Comparison of ENCODE assay signal across 29 cellular contexts in the genomic region with DNA sequence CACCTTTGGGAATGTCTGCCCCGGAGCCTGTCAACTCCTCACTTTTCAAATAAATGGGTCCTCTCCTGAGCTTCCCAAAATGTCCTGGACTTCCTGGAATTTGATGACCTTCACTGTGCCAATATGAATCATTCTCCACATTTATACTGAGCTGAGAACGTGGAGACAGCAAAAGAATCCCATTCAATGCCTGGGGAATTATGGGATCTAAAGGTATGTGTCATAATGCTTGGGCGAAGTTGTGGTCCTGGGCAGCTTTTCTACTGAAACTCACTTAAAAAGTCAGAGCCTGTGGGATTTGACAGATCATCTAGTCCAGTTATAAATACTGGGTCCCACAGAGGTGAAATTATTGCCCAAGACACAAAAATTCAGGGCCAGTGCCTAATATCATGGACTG.
"Had no signal": no experiment of that assay in that cellular context is flagged by ENCODE, and none has a peak within 500 bp of the region (broad histone marks: within the 10 kb centered on the region; RNA-seq: fewer than 3 reads in every experiment).

No MANE protein-coding gene starts in this region.

- H3K9me3 ChIP-seq: ascending aorta, gastroesophageal sphincter, ovary, vagina had no signal

- H3K36me3 Mint-ChIP-seq: activated naive CD8-positive, alpha-beta T cell; naive thymus-derived CD4-positive, alpha-beta T cell; stimulated activated effector memory CD8-positive, alpha-beta T cell treated with anti-CD3 and anti-CD28 coated beads, Interleukin-12 subunit alpha, Interleukin-12 subunit beta, amount 100 ng/mL, for 72 hours; type B pancreatic cell; WTC11 had no signal

- H3K9me3 Mint-ChIP-seq: activated CD4-positive, alpha-beta T cell treated with anti-CD3 and anti-CD28 coated beads, Interleukin-2, amount 10 ng/mL, durations not matched to agents 7 days and 5 days; stimulated activated effector memory CD8-positive, alpha-beta T cell treated with anti-CD3 and anti-CD28 coated beads, Interleukin-12 subunit alpha, Interleukin-12 subunit beta, amount 100 ng/mL, for 72 hours; stimulated activated naive CD8-positive, alpha-beta T cell treated with anti-CD3 and anti-CD28 coated beads, Interleukin-15, amount 100 ng/mL, for 72 hours; type B pancreatic cell; WTC11 had no signal

- DNase-seq: activated CD4-positive, alpha-beta T cell treated with anti-CD3 and anti-CD28 coated beads for 1 hour; activated CD4-positive, alpha-beta T cell treated with anti-CD3 and anti-CD28 coated beads, Interleukin-2, amount 10 ng/mL, durations not matched to agents 7 days and 5 days; activated CD8-positive, alpha-beta T cell treated with anti-CD3 and anti-CD28 coated beads, Interleukin-2, amount 10 ng/mL, durations not matched to agents 7 days and 5 days; activated naive CD4-positive, alpha-beta T cell treated with Interleukin-2 at 50 U/mL for 16 hours; activated T-cell treated with anti-CD3 and anti-CD28 coated beads for 4 hours; activated T-cell treated with anti-CD3 and anti-CD28 coated beads, Interleukin-2, amount 50 U/mL, for 72 hours; brain microvascular endothelial cell; dorsolateral prefrontal cortex; effector memory CD4-positive, alpha-beta T cell; head of caudate nucleus; hippocampal formation; left colon; midbrain; naive thymus-derived CD4-positive, alpha-beta T cell; ovary; small intestine; stimulated activated CD4-positive, alpha-beta T cell treated with anti-CD3 and anti-CD28 coated beads, Interleukin-4, amount 100 ng/mL, for 24 hours; stimulated activated naive CD8-positive, alpha-beta T cell treated with anti-CD3 and anti-CD28 coated beads, Interleukin-15, amount 100 ng/mL, for 72 hours; substantia nigra had no signal

- H3K36me3 ChIP-seq: ascending aorta, brain microvascular endothelial cell, gastroesophageal sphincter, ovary, vagina had no signal

- H3K4me1 ChIP-seq: ascending aorta, gastroesophageal sphincter, vagina had no signal

- H3K27ac ChIP-seq: ascending aorta, brain microvascular endothelial cell, coronary artery, dorsolateral prefrontal cortex, gastroesophageal sphincter, ovary, vagina had no signal

- H3K4me3 Mint-ChIP-seq: activated CD4-positive, alpha-beta T cell treated with anti-CD3 and anti-CD28 coated beads, Interleukin-2, amount 10 ng/mL, durations not matched to agents 7 days and 5 days; activated CD8-positive, alpha-beta T cell treated with anti-CD3 and anti-CD28 coated beads, Interleukin-2, amount 10 ng/mL, durations not matched to agents 7 days and 5 days; activated naive CD8-positive, alpha-beta T cell; activated T-cell treated with anti-CD3 and anti-CD28 coated beads, Interleukin-2, amount 50 U/mL, for 72 hours; naive thymus-derived CD4-positive, alpha-beta T cell; stimulated activated effector memory CD8-positive, alpha-beta T cell treated with anti-CD3 and anti-CD28 coated beads, Interleukin-12 subunit alpha, Interleukin-12 subunit beta, amount 100 ng/mL, for 72 hours; stimulated activated naive CD8-positive, alpha-beta T cell treated with anti-CD3 and anti-CD28 coated beads, Interleukin-15, amount 100 ng/mL, for 72 hours; type B pancreatic cell; WTC11 had no signal

- H3K27ac Mint-ChIP-seq: activated CD4-positive, alpha-beta T cell treated with anti-CD3 and anti-CD28 coated beads, Interleukin-2, amount 10 ng/mL, durations not matched to agents 7 days and 5 days; activated CD8-positive, alpha-beta T cell treated with anti-CD3 and anti-CD28 coated beads, Interleukin-2, amount 10 ng/mL, durations not matched to agents 7 days and 5 days; activated naive CD8-positive, alpha-beta T cell; activated T-cell treated with anti-CD3 and anti-CD28 coated beads, Interleukin-2, amount 50 U/mL, for 72 hours; naive thymus-derived CD4-positive, alpha-beta T cell; progenitor cell of endocrine pancreas; stimulated activated effector memory CD8-positive, alpha-beta T cell treated with anti-CD3 and anti-CD28 coated beads, Interleukin-12 subunit alpha, Interleukin-12 subunit beta, amount 100 ng/mL, for 72 hours; stimulated activated naive CD8-positive, alpha-beta T cell treated with anti-CD3 and anti-CD28 coated beads, Interleukin-15, amount 100 ng/mL, for 72 hours; type B pancreatic cell; WTC11 had no signal

- H3K4me1 Mint-ChIP-seq: activated CD4-positive, alpha-beta T cell treated with anti-CD3 and anti-CD28 coated beads, Interleukin-2, amount 10 ng/mL, durations not matched to agents 7 days and 5 days; naive thymus-derived CD4-positive, alpha-beta T cell; stimulated activated effector memory CD8-positive, alpha-beta T cell treated with anti-CD3 and anti-CD28 coated beads, Interleukin-12 subunit alpha, Interleukin-12 subunit beta, amount 100 ng/mL, for 72 hours; stimulated activated naive CD8-positive, alpha-beta T cell treated with anti-CD3 and anti-CD28 coated beads, Interleukin-15, amount 100 ng/mL, for 72 hours had no signal

- H3K4me3 ChIP-seq: ascending aorta, coronary artery, dorsolateral prefrontal cortex, gastroesophageal sphincter, ovary, vagina had no signal

- H3K27me3 Mint-ChIP-seq: progenitor cell of endocrine pancreas; stimulated activated naive CD8-positive, alpha-beta T cell treated with anti-CD3 and anti-CD28 coated beads, Interleukin-15, amount 100 ng/mL, for 72 hours; type B pancreatic cell had no signal

- H3K27me3 ChIP-seq: ascending aorta, brain microvascular endothelial cell, gastroesophageal sphincter, ovary, vagina had no signal

- ATAC-seq: activated CD8-positive, alpha-beta T cell treated with anti-CD3 and anti-CD28 coated beads, Interleukin-2, amount 10 ng/mL, durations not matched to agents 7 days and 5 days; activated T-cell treated with anti-CD3 and anti-CD28 coated beads, Interleukin-2, amount 50 U/mL, for 72 hours; gastroesophageal sphincter; left colon; naive thymus-derived CD4-positive, alpha-beta T cell; sciatic nerve; stimulated activated effector memory CD8-positive, alpha-beta T cell treated with anti-CD3 and anti-CD28 coated beads, Interleukin-12 subunit alpha, Interleukin-12 subunit beta, amount 100 ng/mL, for 72 hours; stimulated activated naive CD8-positive, alpha-beta T cell treated with anti-CD3 and anti-CD28 coated beads, Interleukin-15, amount 100 ng/mL, for 72 hours; WTC11 had no signal
